ENCODE assay signal across 24 cellular contexts in the genomic region with DNA sequence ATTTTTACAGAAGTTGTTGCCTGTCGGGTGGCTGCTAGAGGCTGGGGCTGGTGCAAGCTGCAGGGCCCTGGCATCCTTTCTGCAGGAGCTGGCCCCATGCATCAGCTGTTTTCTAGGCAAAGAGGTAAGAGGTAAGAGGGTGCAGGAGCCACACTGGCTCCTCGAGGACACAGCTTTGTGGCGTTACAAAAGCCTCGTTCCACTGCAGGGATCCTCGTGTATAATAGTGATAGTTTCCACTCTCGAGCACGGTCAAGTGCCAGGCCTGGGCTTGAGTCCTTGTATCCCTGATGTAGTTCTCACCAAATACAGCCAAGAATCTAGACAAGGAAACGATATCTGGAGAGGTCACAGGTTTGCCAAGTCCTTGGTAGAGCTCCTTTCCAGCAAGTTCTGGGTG. TPM values are rescaled to one million over a fixed set of nuclear protein-coding genes. Genes with fewer than 3 reads are reported as not detected.
"Had no signal": no experiment of that assay in that cellular context is flagged by ENCODE, and none has a peak within 500 bp of the region (broad histone marks: within the 10 kb centered on the region; RNA-seq: fewer than 3 reads in every experiment).

No MANE protein-coding gene starts in this region.

- H3K4me1 ChIP-seq: SJCRH30 had no signal

- ATAC-seq: activated T-cell treated with anti-CD3 and anti-CD28 coated beads, Interleukin-2, amount 50 U/mL, for 4 hours; activated T-helper 17 cell treated with anti-CD3 and anti-CD28 coated beads, Interleukin-2, amount 50 U/mL, for 72 hours; Panc1 had no signal

- H3K27ac ChIP-seq: KMS-11, RWPE1, SJCRH30 had no signal

- H3K4me3 ChIP-seq: SJCRH30 had no signal

- DNase-seq: activated CD4-positive, alpha-beta memory T cell treated with anti-CD3 and anti-CD28 coated beads for 36 hours; activated CD4-positive, alpha-beta T cell treated with anti-CD3 and anti-CD28 coated beads for 48 hours; activated CD4-positive, CD25-positive, alpha-beta regulatory T cell treated with anti-CD3 and anti-CD28 coated beads, Interleukin-2, amount 50 U/mL, for 72 hours; activated CD8-positive, alpha-beta memory T cell treated with anti-CD3 and anti-CD28 coated beads for 24 hours; activated gamma-delta T cell; activated naive CD4-positive, alpha-beta T cell treated with anti-CD3 and anti-CD28 coated beads for 36 hours; activated T-cell treated with anti-CD3 and anti-CD28 coated beads, Interleukin-2, amount 50 U/mL, for 4 hours; caudate nucleus; NCI-H1092; NCI-H1930; NCI-H345; NCI-H510A; NCI-H526 treated with DMSO at 0.1 percent for 48 hours; NCI-H82; NK-92 treated with Interleukin-12 subunit alpha and Interleukin-12 subunit beta, amount 100 ng/mL, for 24 hours; Right ventricle myocardium superior; SJCRH30; SK-N-SH; T-helper 1 cell had no signal

- H3K36me3 ChIP-seq: SJCRH30 had no signal

- H3K4me2 ChIP-seq: KMS-11, SK-N-SH had no signal

- H3K9me3 ChIP-seq: SJCRH30, SK-N-SH had no signal

- H3K9ac ChIP-seq: KMS-11, SK-N-SH had no signal

- H3K27me3 ChIP-seq: SJCRH30 had no signal

RNA-seq across cellular contexts. Expression of gene FHOD3, which starts 33.2 kb away (rescaled TPM):
- total RNA-seq: activated CD4-positive, alpha-beta memory T cell treated with anti-CD3 and anti-CD28 coated beads for 36 hours; activated naive CD4-positive, alpha-beta T cell treated with anti-CD3 and anti-CD28 coated beads for 36 hours; activated T-helper 17 cell treated with anti-CD3 and anti-CD28 coated beads, Interleukin-2, amount 50 U/mL, for 72 hours; T-helper 2 cell treated with Interferon-gamma antibody and Interleukin-4, amounts not matched to agents 100 ng/mL and 5 ng/mL, for 36 hours had no signal
